ENCODE assay signal across 8 cellular contexts in the genomic region with DNA sequence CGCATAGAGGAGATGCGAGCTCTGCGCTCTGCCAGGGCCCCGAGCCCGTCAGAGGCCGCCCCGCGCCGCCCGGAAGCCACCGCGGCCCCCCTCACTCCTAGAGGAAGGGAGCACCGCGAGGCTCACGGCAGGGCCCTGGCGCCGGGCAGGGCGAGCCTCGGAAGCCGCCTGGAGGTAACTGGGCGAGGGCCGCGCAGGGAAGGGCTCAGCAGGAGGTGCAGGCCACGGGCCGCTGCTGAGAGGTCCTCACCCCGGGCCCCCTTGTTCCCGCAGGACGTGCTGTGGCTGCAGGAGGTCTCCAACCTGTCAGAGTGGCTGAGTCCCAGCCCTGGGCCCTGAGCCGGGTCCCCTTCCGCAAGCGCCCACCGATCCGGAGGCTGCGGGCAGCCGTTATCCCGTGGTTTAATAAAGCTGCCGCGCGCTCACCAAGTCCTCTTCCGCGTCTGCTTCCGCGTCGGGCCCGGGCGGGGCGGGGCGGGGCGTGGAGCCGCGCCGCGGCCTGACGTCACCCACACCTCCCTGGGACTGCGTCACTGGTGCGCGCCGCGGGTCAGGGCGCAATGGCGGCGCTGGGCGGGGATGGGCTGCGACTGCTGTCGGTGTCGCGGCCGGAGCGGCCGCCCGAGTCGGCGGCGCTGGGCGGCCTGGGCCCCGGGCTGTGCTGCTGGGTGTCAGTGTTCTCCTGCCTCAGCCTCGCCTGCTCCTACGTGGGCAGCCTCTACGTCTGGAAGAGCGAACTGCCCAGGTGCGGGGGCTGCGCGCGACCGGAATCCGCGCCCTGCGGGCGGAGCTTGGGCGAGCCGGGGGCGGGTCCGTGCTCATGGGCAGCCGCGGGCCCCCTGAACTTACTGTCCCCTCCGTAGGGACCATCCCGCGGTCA. TPM values are rescaled to one million over a fixed set of nuclear protein-coding genes. Genes with fewer than 3 reads are reported as not detected.
DNase-seq lines count a peak whose midpoint lies in the region; ATAC-seq and TF ChIP-seq lines count a peak whose summit lies in the region.

A gene with protein sequence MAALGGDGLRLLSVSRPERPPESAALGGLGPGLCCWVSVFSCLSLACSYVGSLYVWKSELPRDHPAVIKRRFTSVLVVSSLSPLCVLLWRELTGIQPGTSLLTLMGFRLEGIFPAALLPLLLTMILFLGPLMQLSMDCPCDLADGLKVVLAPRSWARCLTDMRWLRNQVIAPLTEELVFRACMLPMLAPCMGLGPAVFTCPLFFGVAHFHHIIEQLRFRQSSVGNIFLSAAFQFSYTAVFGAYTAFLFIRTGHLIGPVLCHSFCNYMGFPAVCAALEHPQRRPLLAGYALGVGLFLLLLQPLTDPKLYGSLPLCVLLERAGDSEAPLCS (plus strand): TSS at position 546 of the 880 bp plus-strand sequence. CDS start 15 bp downstream, at position 561.

- H3K9me3 Mint-ChIP-seq in naive B cell, result no peaks in the 10 kb centered on the region
- H3K9me3 Mint-ChIP-seq in stimulated activated memory B cell treated with anti-CD40 and anti-IgM and Interleukin-4, amounts not matched to agents 10 μg/mL and 1 μg/mL and 100 μg/mL, for 72 hours, result no peaks in the 10 kb centered on the region

- H3K4me1 ChIP-seq in esophagus squamous epithelium, result peaks cover 25 to 77% (median 34%) of the 10 kb centered on the region in 3 donors

- H3K9me3 ChIP-seq in esophagus squamous epithelium, result no peaks in the 10 kb centered on the region

- TF ChIP-seq CTCF in esophagus squamous epithelium (IDR thresholded peaks at IDR 0.05), result no peak

- H3K36me3 Mint-ChIP-seq in naive B cell, result no peaks in the 10 kb centered on the region
- peaks cover 17% of the 10 kb centered on the region for H3K36me3 Mint-ChIP-seq in stimulated activated memory B cell treated with anti-CD40 and anti-IgM and Interleukin-4, amounts not matched to agents 10 μg/mL and 1 μg/mL and 100 μg/mL, for 72 hours

- peak in 3 of 4 donors; percentile 85 to 96 (median 94) for TF ChIP-seq POLR2A in esophagus squamous epithelium (IDR thresholded peaks at IDR 0.05)

- no peaks in the 10 kb centered on the region for H3K27me3 Mint-ChIP-seq in naive B cell
- H3K27me3 Mint-ChIP-seq in stimulated activated memory B cell treated with anti-CD40 and anti-IgM and Interleukin-4, amounts not matched to agents 10 μg/mL and 1 μg/mL and 100 μg/mL, for 72 hours, result no peaks in the 10 kb centered on the region

- peak within 1 kb of the TSS; percentile 95 to 100 (median 99) for H3K27ac ChIP-seq in esophagus squamous epithelium

- H3K4me3 ChIP-seq in esophagus squamous epithelium, result peak within 1 kb of the TSS; percentile 71 to 94 (median 78)

- H3K4me3 Mint-ChIP-seq in naive B cell, result peak within 1 kb of the TSS; percentile 85 to 97 (median 93)
- H3K4me3 Mint-ChIP-seq in stimulated activated memory B cell treated with anti-CD40 and anti-IgM and Interleukin-4, amounts not matched to agents 10 μg/mL and 1 μg/mL and 100 μg/mL, for 72 hours, result peak within 1 kb of the TSS; percentile 97

- 0% methylated on average over 1 of the region's 98 CpGs; no CpG with 5 or more reads in 1 of the 2 donors for WGBS in esophagus squamous epithelium, 2 donors

- peaks cover 0 to 69% (median 3%) of the 10 kb centered on the region in 3 donors for H3K36me3 ChIP-seq in esophagus squamous epithelium

- DNase-seq in DMS114 treated with DMSO at 0.1 percent for 48 hours (lab: John Stamatoyannopoulos, UW; ENCODE audit: unreplicated experiment) (peak; percentile 71), HuH-7.5 (ENCODE audit: low spot score) (peak; percentile 100), esophagus squamous epithelium (lab: John Stamatoyannopoulos, UW) (peak; percentile 56), naive B cell (peak; percentile 91)
- DNase-seq in activated T-cell treated with anti-CD3 and anti-CD28 coated beads, Interleukin-2, amount 50 U/mL, for 48 hours, result peak; percentile 92 to 93

- H3K27me3 ChIP-seq in esophagus squamous epithelium, result no peaks in the 10 kb centered on the region

- peaks cover 28 to 58% (median 49%) of the 10 kb centered on the region in 3 donors for H3K4me1 Mint-ChIP-seq in naive B cell
- peaks cover 52% of the 10 kb centered on the region for H3K4me1 Mint-ChIP-seq in stimulated activated memory B cell treated with anti-CD40 and anti-IgM and Interleukin-4, amounts not matched to agents 10 μg/mL and 1 μg/mL and 100 μg/mL, for 72 hours

- intact Hi-C loops in esophagus squamous epithelium (cut with DNase I), result no loop called here

- ATAC-seq in GM21526 (IDR thresholded peaks at IDR 0.05; ENCODE audit: low FRiP score, unreplicated experiment) (peak; percentile 63), naive B cell (ENCODE audit: low read depth in 2 of 2) (peak; percentile 91)
- peak; percentile 97 for ATAC-seq in stimulated activated memory B cell treated with anti-CD40 and anti-IgM and Interleukin-4, amounts not matched to agents 10 μg/mL and 1 μg/mL and 100 μg/mL, for 72 hours

- H3K27ac Mint-ChIP-seq in naive B cell, result peak within 1 kb of the TSS; percentile 87 to 97 (median 96)
- peak within 1 kb of the TSS; percentile 97 for H3K27ac Mint-ChIP-seq in stimulated activated memory B cell treated with anti-CD40 and anti-IgM and Interleukin-4, amounts not matched to agents 10 μg/mL and 1 μg/mL and 100 μg/mL, for 72 hours

TF ChIP-seq in PFSK-1, 5 proteins besides CTCF, POLR2A, EP300 and RAD21:
- TF ChIP-seq SIN3A (IDR thresholded peaks at IDR 0.05; ENCODE audit: borderline replicate concordance, insufficient read depth, low read length) (no peak), TAF1 (IDR thresholded peaks at IDR 0.05; ENCODE audit: borderline replicate concordance, insufficient read depth, low read length) (peak; percentile 58; the same call in 1 of the 2 replicates), FOXP2 (optimal IDR thresholded peaks at IDR 0.05; ENCODE audit: borderline replicate concordance, extremely low read depth, extremely low read length, insufficient read depth) (peak; percentile 95), POLR2AphosphoS5 (IDR thresholded peaks at IDR 0.05; ENCODE audit: low read depth, low read length) (peak; percentile 93)
- TF ChIP-seq, protein P1, sequence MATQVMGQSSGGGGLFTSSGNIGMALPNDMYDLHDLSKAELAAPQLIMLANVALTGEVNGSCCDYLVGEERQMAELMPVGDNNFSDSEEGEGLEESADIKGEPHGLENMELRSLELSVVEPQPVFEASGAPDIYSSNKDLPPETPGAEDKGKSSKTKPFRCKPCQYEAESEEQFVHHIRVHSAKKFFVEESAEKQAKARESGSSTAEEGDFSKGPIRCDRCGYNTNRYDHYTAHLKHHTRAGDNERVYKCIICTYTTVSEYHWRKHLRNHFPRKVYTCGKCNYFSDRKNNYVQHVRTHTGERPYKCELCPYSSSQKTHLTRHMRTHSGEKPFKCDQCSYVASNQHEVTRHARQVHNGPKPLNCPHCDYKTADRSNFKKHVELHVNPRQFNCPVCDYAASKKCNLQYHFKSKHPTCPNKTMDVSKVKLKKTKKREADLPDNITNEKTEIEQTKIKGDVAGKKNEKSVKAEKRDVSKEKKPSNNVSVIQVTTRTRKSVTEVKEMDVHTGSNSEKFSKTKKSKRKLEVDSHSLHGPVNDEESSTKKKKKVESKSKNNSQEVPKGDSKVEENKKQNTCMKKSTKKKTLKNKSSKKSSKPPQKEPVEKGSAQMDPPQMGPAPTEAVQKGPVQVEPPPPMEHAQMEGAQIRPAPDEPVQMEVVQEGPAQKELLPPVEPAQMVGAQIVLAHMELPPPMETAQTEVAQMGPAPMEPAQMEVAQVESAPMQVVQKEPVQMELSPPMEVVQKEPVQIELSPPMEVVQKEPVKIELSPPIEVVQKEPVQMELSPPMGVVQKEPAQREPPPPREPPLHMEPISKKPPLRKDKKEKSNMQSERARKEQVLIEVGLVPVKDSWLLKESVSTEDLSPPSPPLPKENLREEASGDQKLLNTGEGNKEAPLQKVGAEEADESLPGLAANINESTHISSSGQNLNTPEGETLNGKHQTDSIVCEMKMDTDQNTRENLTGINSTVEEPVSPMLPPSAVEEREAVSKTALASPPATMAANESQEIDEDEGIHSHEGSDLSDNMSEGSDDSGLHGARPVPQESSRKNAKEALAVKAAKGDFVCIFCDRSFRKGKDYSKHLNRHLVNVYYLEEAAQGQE (IDR thresholded peaks at IDR 0.05; ENCODE audit: insufficient read depth in 1 of 2, low read depth in 2 of 2, low read length in 2 of 2), result no peak

RNA-seq across cellular contexts. Expression of the gene that starts here (rescaled TPM):
- 42.7 TPM for polyA plus RNA-seq in PFSK-1 (2012; ENCODE audit: insufficient read length, low read depth)
- 10 to 100 TPM in 3 of 4 donors, 1 to 10 TPM in 1; 8.9 to 29.7 (median 21.8) TPM for total RNA-seq in esophagus squamous epithelium
- 10 to 100 TPM; 16.3 to 31.9 (median 19.3) TPM for polyA plus RNA-seq in naive B cell (ENCODE audit: low read depth in 6 of 6)

Comparison
In these comparisons a context has a peak if more than half of its experiments do, and no peak if none do; other contexts are left out.
1. Peak in every context shown above with its lines: DNase-seq, ATAC-seq, H3K4me3 ChIP-seq and H3K27ac ChIP-seq.